Comparison of ENCODE assay signal across 20 cellular contexts in the genomic region with DNA sequence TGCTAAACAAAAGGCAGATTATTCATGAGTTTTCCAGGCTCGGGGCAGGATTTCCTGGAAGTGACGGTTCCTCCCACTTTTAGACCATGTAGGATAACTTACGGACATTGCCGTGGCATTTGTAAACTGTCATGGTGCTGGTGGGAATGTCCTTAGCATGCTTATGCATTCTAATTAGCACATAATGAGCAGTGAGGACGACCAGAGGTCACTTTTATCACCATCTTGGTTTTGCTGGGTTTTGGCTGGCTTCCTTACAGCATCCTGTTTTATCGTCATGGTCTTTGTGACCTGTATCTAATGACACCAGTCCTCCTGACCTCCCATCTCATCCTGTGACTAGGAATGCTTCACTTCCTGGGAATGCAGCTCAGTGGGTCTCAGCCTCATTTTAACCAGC.
DNase-seq lines count a peak whose midpoint lies in the region; ATAC-seq and TF ChIP-seq lines count a peak whose summit lies in the region.
"Had no signal": no experiment of that assay in that cellular context is flagged by ENCODE, and none has a peak within 500 bp of the region (broad histone marks: within the 10 kb centered on the region; RNA-seq: fewer than 3 reads in every experiment).

No MANE protein-coding gene starts in this region.

- H3K27me3 Mint-ChIP-seq in nephron (ENCODE audit: low read depth) (no peaks in the 10 kb centered on the region), chondrocyte (ENCODE audit: low read depth) (no peaks in the 10 kb centered on the region)
- H3K27me3 Mint-ChIP-seq in T-helper 2 cell treated with Interferon-gamma antibody and Interleukin-4, amounts not matched to agents 5 μg/mL and 100 μg/mL, for 36 hours (ENCODE audit: low read depth) = no peaks in the 10 kb centered on the region
- H3K27me3 Mint-ChIP-seq: B cell had no signal

- intact Hi-C loops in heart left ventricle (cut with DNase I) = no loop called here
- intact Hi-C loops in Right ventricle myocardium superior (cut with DNase I) = no loop called here

- 50 to 54% (median 52%) methylated on average over 5 to 6 of the region's 6 CpGs for WGBS in heart left ventricle, 4 donors

- no peaks in the 10 kb centered on the region for H3K27me3 ChIP-seq in heart left ventricle
- H3K27me3 ChIP-seq: SJSA1 had no signal

- H3K4me3 Mint-ChIP-seq in nephron (no peak overlapping the region), chondrocyte (ENCODE audit: unreplicated experiment) (no peak overlapping the region)
- no peak overlapping the region for H3K4me3 Mint-ChIP-seq in T-helper 2 cell treated with Interferon-gamma antibody and Interleukin-4, amounts not matched to agents 5 μg/mL and 100 μg/mL, for 36 hours
- H3K4me3 Mint-ChIP-seq: B cell, HFFc6 had no signal

- peaks cover 0 to 3% (median 0%) of the 10 kb centered on the region in 9 donors for H3K36me3 ChIP-seq in heart left ventricle
- H3K36me3 ChIP-seq: SJSA1 had no signal

- H3K4me1 ChIP-seq in heart left ventricle = peaks cover 0 to 34% (median 8%) of the 10 kb centered on the region in 12 donors

- ATAC-seq in heart left ventricle (peak in 1 of 4 donors; percentile 57), Right ventricle myocardium superior (ENCODE audit: poor library complexity) (no peak), GM21723 (IDR thresholded peaks at IDR 0.05; ENCODE audit: unreplicated experiment) (no peak)

- H3K36me3 Mint-ChIP-seq in nephron (ENCODE audit: low read depth) (peaks cover 24% of the 10 kb centered on the region), chondrocyte (ENCODE audit: low read depth) (peaks cover 8% of the 10 kb centered on the region)
- no peaks in the 10 kb centered on the region for H3K36me3 Mint-ChIP-seq in T-helper 2 cell treated with Interferon-gamma antibody and Interleukin-4, amounts not matched to agents 5 μg/mL and 100 μg/mL, for 36 hours (ENCODE audit: low read depth)

- no peak overlapping the region for H3K4me3 ChIP-seq in heart left ventricle
- H3K4me3 ChIP-seq: SJSA1 had no signal

- DNase-seq in heart left ventricle (no peak), Right ventricle myocardium superior (no peak), HT1080 (ENCODE audit: low read depth) (peak; percentile 53), glomerular endothelial cell (ENCODE audit: extremely low read depth, low read depth, low spot score) (peak; percentile 9), chondrocyte (ENCODE audit: low spot score) (no peak)
- DNase-seq in T-helper 2 cell treated with Interferon-gamma antibody and Interleukin-4, amounts not matched to agents 5 μg/mL and 100 μg/mL, for 36 hours (ENCODE audit: low spot score) = no peak
- DNase-seq: 8988T, DND-41, GDM1, HFFc6, KBM-7, NCI-H1417, NCI-H187, NCI-H2107, NCI-H226, NCI-H526 had no signal

- H3K4me1 Mint-ChIP-seq in nephron (peaks cover 4% of the 10 kb centered on the region), chondrocyte (ENCODE audit: low read depth) (peaks cover 11% of the 10 kb centered on the region)
- peaks cover 2% of the 10 kb centered on the region for H3K4me1 Mint-ChIP-seq in T-helper 2 cell treated with Interferon-gamma antibody and Interleukin-4, amounts not matched to agents 5 μg/mL and 100 μg/mL, for 36 hours (ENCODE audit: low read depth)

- peak overlapping the region in 10 of 12 donors; percentile 11 to 75 (median 59) for H3K27ac ChIP-seq in heart left ventricle
- H3K27ac ChIP-seq: SJSA1 had no signal

- H3K9me3 ChIP-seq in heart left ventricle = no peaks in the 10 kb centered on the region
- H3K9me3 ChIP-seq: SJSA1 had no signal

- TF ChIP-seq POLR2A in heart left ventricle (IDR thresholded peaks at IDR 0.05) = no peak

- no peak for TF ChIP-seq CTCF in heart left ventricle (IDR thresholded peaks at IDR 0.05)
- no peak for TF ChIP-seq CTCF in nephron (IDR thresholded peaks at IDR 0.05; ENCODE audit: unreplicated experiment in 3 of 3)
- no peak for TF ChIP-seq CTCF in chondrocyte (IDR thresholded peaks at IDR 0.05)

- H3K27ac Mint-ChIP-seq in nephron = peak overlapping the region in 2 of 3 experiments; percentile 19 to 41
- no peak overlapping the region for H3K27ac Mint-ChIP-seq in chondrocyte (ENCODE audit: unreplicated experiment)
- H3K27ac Mint-ChIP-seq in T-helper 2 cell treated with Interferon-gamma antibody and Interleukin-4, amounts not matched to agents 5 μg/mL and 100 μg/mL, for 36 hours = no peak overlapping the region
- H3K27ac Mint-ChIP-seq: B cell, HFFc6 had no signal

- no peaks in the 10 kb centered on the region for H3K9me3 Mint-ChIP-seq in nephron
- H3K9me3 Mint-ChIP-seq in chondrocyte (ENCODE audit: low read depth) = no peaks in the 10 kb centered on the region
- no peaks in the 10 kb centered on the region for H3K9me3 Mint-ChIP-seq in T-helper 2 cell treated with Interferon-gamma antibody and Interleukin-4, amounts not matched to agents 5 μg/mL and 100 μg/mL, for 36 hours
- H3K9me3 Mint-ChIP-seq: HFFc6 had no signal

Comparison
In these comparisons a context has a peak if more than half of its experiments do, and no peak if none do; other contexts are left out.
1. DNase-seq: peak in HT1080 (single experiment) and glomerular endothelial cell (single experiment); none in heart left ventricle (0 of 5), Right ventricle myocardium superior (single experiment), chondrocyte (single experiment) and T-helper 2 cell treated with Interferon-gamma antibody and Interleukin-4, amounts not matched to agents 5 μg/mL and 100 μg/mL, for 36 hours (single experiment).
2. H3K27ac Mint-ChIP-seq: peak in nephron (2 of 3); none in chondrocyte (single experiment) and T-helper 2 cell treated with Interferon-gamma antibody and Interleukin-4, amounts not matched to agents 5 μg/mL and 100 μg/mL, for 36 hours (single experiment).